In the genomic region with DNA sequence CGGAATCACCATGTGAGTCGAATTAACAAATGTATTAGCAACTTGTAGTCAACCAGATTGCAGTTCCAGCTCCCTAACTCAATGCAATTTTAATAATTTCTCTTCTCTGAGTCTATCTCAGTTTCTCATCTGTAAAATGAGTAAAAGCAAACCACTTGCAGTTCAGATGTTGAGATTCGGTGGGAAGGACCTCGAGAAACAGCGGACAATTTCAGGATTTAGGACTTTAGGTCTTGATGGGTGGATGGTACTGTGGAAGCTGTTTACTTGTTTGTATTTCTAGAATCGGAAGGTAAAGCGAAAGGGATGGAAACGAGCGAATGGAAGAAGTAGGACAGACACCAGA, we compare ENCODE assay signal across 8 cellular contexts. TPM values are rescaled to one million over a fixed set of nuclear protein-coding genes. Genes with fewer than 3 reads are reported as not detected.
DNase-seq lines count a peak whose midpoint lies in the region; ATAC-seq and TF ChIP-seq lines count a peak whose summit lies in the region.

No MANE protein-coding gene starts in this region.

- peak overlapping the region; percentile 84 for H3K4me3 Mint-ChIP-seq in activated CD4-positive, alpha-beta T cell treated with anti-CD3 and anti-CD28 coated beads, Interleukin-2, amount 10 ng/mL, durations not matched to agents 24 days and 14 days
- peak overlapping the region; percentile 80 for H3K4me3 Mint-ChIP-seq in natural killer cell treated with Interleukin-12 subunit alpha and Interleukin-12 subunit beta and Interleukin-15 and Interleukin-18, amount 100 ng/mL, for 72 hours

- no peaks in the 10 kb centered on the region for H3K36me3 Mint-ChIP-seq in activated CD4-positive, alpha-beta T cell treated with anti-CD3 and anti-CD28 coated beads, Interleukin-2, amount 10 ng/mL, durations not matched to agents 24 days and 14 days (ENCODE audit: low read depth)
- no peaks in the 10 kb centered on the region for H3K36me3 Mint-ChIP-seq in natural killer cell treated with Interleukin-12 subunit alpha and Interleukin-12 subunit beta and Interleukin-15 and Interleukin-18, amount 100 ng/mL, for 72 hours

- H3K4me3 ChIP-seq in cardiac fibroblast (replicated peaks in 1 of 2; ENCODE audit: low read depth in 2 of 2, low read length in 2 of 2) = peak overlapping the region; percentile 39 to 79

- H3K9me3 Mint-ChIP-seq in activated CD4-positive, alpha-beta T cell treated with anti-CD3 and anti-CD28 coated beads, Interleukin-2, amount 10 ng/mL, durations not matched to agents 24 days and 14 days = no peaks in the 10 kb centered on the region
- no peaks in the 10 kb centered on the region for H3K9me3 Mint-ChIP-seq in natural killer cell treated with Interleukin-12 subunit alpha and Interleukin-12 subunit beta and Interleukin-15 and Interleukin-18, amount 100 ng/mL, for 72 hours

- no peak for DNase-seq in activated CD4-positive, alpha-beta T cell treated with anti-CD3 and anti-CD28 coated beads, Interleukin-2, amount 10 ng/mL, durations not matched to agents 24 days and 14 days
- no peak for DNase-seq in activated CD4-positive, alpha-beta T cell treated with anti-CD3 and anti-CD28 coated beads for 4 hours
- no peak for DNase-seq in cardiac fibroblast (ENCODE audit: low read depth in 2 of 2)
- no peak for DNase-seq in natural killer cell treated with Interleukin-12 subunit alpha and Interleukin-12 subunit beta and Interleukin-15 and Interleukin-18, amount 100 ng/mL, for 72 hours (ENCODE audit: low spot score)
- DNase-seq in occipital lobe (lab: John Stamatoyannopoulos, UW) = no peak
- DNase-seq in Ammon's horn (ENCODE audit: low spot score) = no peak
- DNase-seq in globus pallidus (ENCODE audit: low spot score) = no peak

- H3K4me1 Mint-ChIP-seq in activated CD4-positive, alpha-beta T cell treated with anti-CD3 and anti-CD28 coated beads, Interleukin-2, amount 10 ng/mL, durations not matched to agents 24 days and 14 days = peaks cover 11% of the 10 kb centered on the region
- H3K4me1 Mint-ChIP-seq in natural killer cell treated with Interleukin-12 subunit alpha and Interleukin-12 subunit beta and Interleukin-15 and Interleukin-18, amount 100 ng/mL, for 72 hours (ENCODE audit: low read depth in 2 of 2) = peaks cover 9 to 13% of the 10 kb centered on the region in 2 donors

- H3K27me3 Mint-ChIP-seq in activated CD4-positive, alpha-beta T cell treated with anti-CD3 and anti-CD28 coated beads, Interleukin-2, amount 10 ng/mL, durations not matched to agents 24 days and 14 days = peaks cover 34% of the 10 kb centered on the region
- peaks cover 16 to 19% of the 10 kb centered on the region in 2 donors for H3K27me3 Mint-ChIP-seq in natural killer cell treated with Interleukin-12 subunit alpha and Interleukin-12 subunit beta and Interleukin-15 and Interleukin-18, amount 100 ng/mL, for 72 hours

- peak overlapping the region; percentile 95 for H3K27ac Mint-ChIP-seq in activated CD4-positive, alpha-beta T cell treated with anti-CD3 and anti-CD28 coated beads, Interleukin-2, amount 10 ng/mL, durations not matched to agents 24 days and 14 days
- H3K27ac Mint-ChIP-seq in natural killer cell treated with Interleukin-12 subunit alpha and Interleukin-12 subunit beta and Interleukin-15 and Interleukin-18, amount 100 ng/mL, for 72 hours = peak overlapping the region; percentile 87 to 92

- peak; percentile 2 for ATAC-seq in HG03439 (IDR thresholded peaks at IDR 0.05; ENCODE audit: unreplicated experiment)
- ATAC-seq in natural killer cell treated with Interleukin-12 subunit alpha and Interleukin-12 subunit beta and Interleukin-15 and Interleukin-18, amount 100 ng/mL, for 72 hours = no peak

- no peak for TF ChIP-seq CTCF in cardiac fibroblast (IDR thresholded peaks at IDR 0.05; ENCODE audit: low read depth, low read length)

- intact Hi-C loops in activated CD4-positive, alpha-beta T cell treated with anti-CD3 and anti-CD28 coated beads, Interleukin-2, amount 10 ng/mL, durations not matched to agents 24 days and 14 days (cut with micrococcal nuclease) = loop anchor here (1.0 to 10.0 kb wide), 4 partner anchors 32 to 1508 kb away; partner anchors contain the start of genes EML5, NRDE2, PSMC1 and ZC3H14

RNA-seq across cellular contexts. Expression of gene TTC8, which starts 0.5 kb away (rescaled TPM):
- 3.4 and 4.2 TPM in 2 replicates for total RNA-seq in activated CD4-positive, alpha-beta T cell treated with anti-CD3 and anti-CD28 coated beads, Interleukin-2, amount 10 ng/mL, durations not matched to agents 24 days and 14 days
- total RNA-seq in natural killer cell treated with Interleukin-12 subunit alpha and Interleukin-12 subunit beta and Interleukin-15 and Interleukin-18, amount 100 ng/mL, for 72 hours = 1 to 10 TPM; 1.9 to 4.2 TPM
- total RNA-seq in occipital lobe = 12.2 TPM

RNA-seq across cellular contexts. Expression of gene EML5, which starts 31.2 kb away (rescaled TPM):
- total RNA-seq in activated CD4-positive, alpha-beta T cell treated with anti-CD3 and anti-CD28 coated beads, Interleukin-2, amount 10 ng/mL, durations not matched to agents 24 days and 14 days = 0.66 and 0.82 TPM in 2 replicates
- total RNA-seq in natural killer cell treated with Interleukin-12 subunit alpha and Interleukin-12 subunit beta and Interleukin-15 and Interleukin-18, amount 100 ng/mL, for 72 hours = 10 to 100 TPM in 1 of 2 donors, 1 to 10 TPM in 1; 4.0 to 12.3 TPM
- 30.3 TPM for total RNA-seq in occipital lobe
